15 cellular contexts compared by ENCODE assay signal in genomic region chr2:207088839-207089238, GRCh38.
DNase-seq lines count a peak whose midpoint lies in the region; ATAC-seq and TF ChIP-seq lines count a peak whose summit lies in the region.
"Had no signal": no experiment of that assay in that cellular context is flagged by ENCODE, and none has a peak within 500 bp of the region (broad histone marks: within the 10 kb centered on the region; RNA-seq: fewer than 3 reads in every experiment).

No MANE protein-coding gene starts in this region.

- peaks cover 33% of the 10 kb centered on the region for H3K4me1 ChIP-seq in neural progenitor cell

- in situ Hi-C loops in G401 (cut with HindIII; ENCODE audit: low sequenced_read_pairs) = no loop called here

- H3K79me2 ChIP-seq in neural progenitor cell (ENCODE audit: low read depth) = no peaks in the 10 kb centered on the region

- H3K27me3 Mint-ChIP-seq in activated naive CD4-positive, alpha-beta T cell treated with anti-CD3 and anti-CD28 coated beads, Interleukin-2, amount 10 ng/mL, durations not matched to agents 7 days and 5 days = no peaks in the 10 kb centered on the region
- peaks cover 2% of the 10 kb centered on the region for H3K27me3 Mint-ChIP-seq in neural progenitor cell (ENCODE audit: insufficient read depth, low read depth)

- H3K9me3 ChIP-seq in neural progenitor cell (ENCODE audit: low read depth) = no peaks in the 10 kb centered on the region

- no peak for ATAC-seq in activated naive CD4-positive, alpha-beta T cell treated with anti-CD3 and anti-CD28 coated beads, Interleukin-2, amount 50 U/mL, for 72 hours
- ATAC-seq: K562, right cardiac atrium had no signal

- H3K36me3 ChIP-seq in neural progenitor cell = no peaks in the 10 kb centered on the region

- no peaks in the 10 kb centered on the region for H4K20me1 ChIP-seq in neural progenitor cell (ENCODE audit: low read depth)

- H3K27ac ChIP-seq in VCaP (peak overlapping the region; percentile 13; the same call in 1 of the 2 replicates), neural progenitor cell (no peak overlapping the region)

- TF ChIP-seq CTCF in VCaP (conservative IDR thresholded peaks at IDR 0.05) (no peak), neural progenitor cell (IDR thresholded peaks at IDR 0.05) (no peak)

- peaks cover 28 to 37% of the 10 kb centered on the region in 2 donors for H3K36me3 Mint-ChIP-seq in activated naive CD4-positive, alpha-beta T cell treated with anti-CD3 and anti-CD28 coated beads, Interleukin-2, amount 50 U/mL, for 72 hours
- H3K36me3 Mint-ChIP-seq in activated naive CD4-positive, alpha-beta T cell treated with anti-CD3 and anti-CD28 coated beads, Interleukin-2, amount 10 ng/mL, durations not matched to agents 7 days and 5 days = peaks cover 68% of the 10 kb centered on the region
- peaks cover 27% of the 10 kb centered on the region for H3K36me3 Mint-ChIP-seq in neural progenitor cell

- H2AFZ ChIP-seq in neural progenitor cell (replicated peaks) = no peak overlapping the region

- H3K27me3 ChIP-seq in neural progenitor cell = no peaks in the 10 kb centered on the region

- peaks cover 5% of the 10 kb centered on the region for H3F3A ChIP-seq in neural progenitor cell (ENCODE audit: low read depth)

- no peak overlapping the region for H3K4me3 Mint-ChIP-seq in activated naive CD4-positive, alpha-beta T cell treated with anti-CD3 and anti-CD28 coated beads, Interleukin-2, amount 10 ng/mL, durations not matched to agents 7 days and 5 days
- no peak overlapping the region for H3K4me3 Mint-ChIP-seq in neural progenitor cell

- CTCF ChIA-PET in activated naive CD4-positive, alpha-beta T cell treated with anti-CD3 and anti-CD28 coated beads, Interleukin-2, amount 10 ng/mL, durations not matched to agents 7 days and 5 days (lab: Charles Lee) = interaction anchor here (1.4 kb wide), 1 partner anchor 265 kb away, joined by 3 read pairs; no protein-coding TSS in a partner anchor

- peaks cover 42% of the 10 kb centered on the region for H3K4me1 Mint-ChIP-seq in activated naive CD4-positive, alpha-beta T cell treated with anti-CD3 and anti-CD28 coated beads, Interleukin-2, amount 10 ng/mL, durations not matched to agents 7 days and 5 days
- H3K4me1 Mint-ChIP-seq in neural progenitor cell = peaks cover 20% of the 10 kb centered on the region

- H3K9ac ChIP-seq in neural progenitor cell = no peak overlapping the region

- no peak overlapping the region for H3K4me3 ChIP-seq in neural progenitor cell
- H3K4me3 ChIP-seq: K562 had no signal

- H3K27ac Mint-ChIP-seq in activated naive CD4-positive, alpha-beta T cell treated with anti-CD3 and anti-CD28 coated beads, Interleukin-2, amount 50 U/mL, for 72 hours = peak overlapping the region; percentile 43 to 51
- H3K27ac Mint-ChIP-seq in activated naive CD4-positive, alpha-beta T cell treated with anti-CD3 and anti-CD28 coated beads, Interleukin-2, amount 10 ng/mL, durations not matched to agents 7 days and 5 days = no peak overlapping the region
- H3K27ac Mint-ChIP-seq in neural progenitor cell = no peak overlapping the region

- H3K4me2 ChIP-seq in neural progenitor cell = peak overlapping the region; percentile 28

- no peak for DNase-seq in activated naive CD4-positive, alpha-beta T cell treated with anti-CD3 and anti-CD28 coated beads, Interleukin-2, amount 50 U/mL, for 72 hours (ENCODE audit: low spot score in 2 of 2)
- DNase-seq in activated naive CD4-positive, alpha-beta T cell treated with anti-CD3 and anti-CD28 coated beads, Interleukin-2, amount 10 ng/mL, durations not matched to agents 7 days and 5 days = no peak
- DNase-seq in G401 (ENCODE audit: low spot score) (peak; percentile 39), neural progenitor cell (ENCODE audit: low spot score) (no peak), NOMO-1 treated with dmso at 0.1 percent for 144 hours (lab: John Stamatoyannopoulos, UW; ENCODE audit: unreplicated experiment) (no peak), LoVo (ENCODE audit: low spot score) (no peak), anterior cingulate cortex (lab: John Stamatoyannopoulos, UW) (no peak)
- DNase-seq: activated CD4-positive, alpha-beta T cell treated with anti-CD3 and anti-CD28 coated beads for 4 hours; activated effector memory CD4-positive, alpha-beta T cell treated with Interleukin-2 at 50 U/mL for 16 hours; aorta; effector memory CD4-positive, alpha-beta T cell; NCI-H2171; right cardiac atrium had no signal

- peaks cover 7 to 10% of the 10 kb centered on the region in 2 donors for H3K9me3 Mint-ChIP-seq in activated naive CD4-positive, alpha-beta T cell treated with anti-CD3 and anti-CD28 coated beads, Interleukin-2, amount 50 U/mL, for 72 hours
- peaks cover 12% of the 10 kb centered on the region for H3K9me3 Mint-ChIP-seq in activated naive CD4-positive, alpha-beta T cell treated with anti-CD3 and anti-CD28 coated beads, Interleukin-2, amount 10 ng/mL, durations not matched to agents 7 days and 5 days
- no peaks in the 10 kb centered on the region for H3K9me3 Mint-ChIP-seq in neural progenitor cell

Comparison
In these comparisons a context has a peak if more than half of its experiments do, and no peak if none do; other contexts are left out.
1. H3K27ac Mint-ChIP-seq: peak in activated naive CD4-positive, alpha-beta T cell treated with anti-CD3 and anti-CD28 coated beads, Interleukin-2, amount 50 U/mL, for 72 hours (2 of 2); none in activated naive CD4-positive, alpha-beta T cell treated with anti-CD3 and anti-CD28 coated beads, Interleukin-2, amount 10 ng/mL, durations not matched to agents 7 days and 5 days (single experiment) and neural progenitor cell (single experiment).